8 cellular contexts compared by ENCODE assay signal in the genomic region with DNA sequence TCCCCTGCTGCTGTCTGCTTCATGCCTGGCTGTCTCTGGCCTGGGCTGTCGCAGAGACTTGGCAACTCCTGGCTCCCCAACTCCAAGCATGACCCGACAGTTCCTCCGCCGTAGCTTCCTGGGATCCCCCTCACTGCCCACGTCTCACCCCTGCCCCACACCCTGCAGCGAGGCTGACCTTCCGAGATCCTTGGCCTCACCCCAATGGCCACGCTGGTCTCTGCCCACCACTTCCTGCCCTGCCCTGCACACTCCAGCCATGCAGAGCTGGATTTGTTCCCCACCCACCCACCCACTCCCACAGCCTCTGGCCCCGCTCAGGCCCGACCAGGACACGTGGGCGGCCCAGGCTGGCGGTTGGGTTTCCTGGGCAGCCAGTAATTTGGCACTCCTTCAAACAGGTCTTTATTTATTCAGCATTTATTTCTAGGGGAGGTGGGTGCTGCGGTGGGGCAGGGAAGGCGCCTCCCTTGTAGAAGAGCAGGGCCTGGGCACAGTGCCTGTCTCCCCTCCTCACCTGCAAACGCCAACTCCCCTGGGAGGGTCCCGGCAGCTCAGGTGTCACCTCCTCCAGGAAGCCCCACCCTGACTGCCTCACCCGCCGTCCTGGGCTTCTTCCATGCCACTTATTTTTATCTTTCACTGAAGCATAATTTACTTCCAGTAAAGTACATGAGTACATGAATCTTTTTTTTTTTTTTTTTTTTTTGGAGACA. TPM values are rescaled to one million over a fixed set of nuclear protein-coding genes. Genes with fewer than 3 reads are reported as not detected.
DNase-seq lines count a peak whose midpoint lies in the region; ATAC-seq and TF ChIP-seq lines count a peak whose summit lies in the region.

No MANE protein-coding gene starts in this region.

- CTCF ChIA-PET in mammary epithelial cell (lab: Charles Lee; ENCODE audit: low non-redundant PET), result interaction anchor here (0.7 kb wide), 1 partner anchor 62 kb away, joined by 4 read pairs; no protein-coding TSS in a partner anchor

- no peak for TF ChIP-seq CTCF in mammary epithelial cell (conservative IDR thresholded peaks at IDR 0.05 in 1 of 2, IDR thresholded peaks at IDR 0.05 in 1 of 2; ENCODE audit: extremely low read depth in 1 of 2, insufficient read depth in 1 of 2, low read depth in 1 of 2, low read length in 2 of 2)

- no TSS peak for BruUV-seq in mammary epithelial cell (replicated peaks; lab: Mats Ljungman, UMichigan)

- H3K9ac ChIP-seq in BLaER1 (no peak overlapping the region; the same call in 1 of the 2 replicates), mammary epithelial cell (ENCODE audit: insufficient read depth, low read length) (no peak overlapping the region), mucosa of stomach (ENCODE audit: low read length) (peak overlapping the region; percentile 76)

- no peak for ATAC-seq in GM21786 (IDR thresholded peaks at IDR 0.05; ENCODE audit: unreplicated experiment)

- intact Hi-C loops in mammary epithelial cell (cut with micrococcal nuclease), result loop anchor here (5.0 kb wide), 1 partner anchor 48 kb away; no protein-coding TSS in a partner anchor

- H4K20me1 ChIP-seq in BLaER1 (peaks cover 98% of the 10 kb centered on the region), mammary epithelial cell (ENCODE audit: insufficient read depth, low read length) (no peaks in the 10 kb centered on the region)

- peaks cover 23% of the 10 kb centered on the region for H3K79me2 ChIP-seq in mammary epithelial cell (ENCODE audit: insufficient read depth, low read length)

- H2AFZ ChIP-seq in mammary epithelial cell (ENCODE audit: low read depth, low read length), result peak overlapping the region; percentile 18

- WGBS in mammary epithelial cell (ENCODE audit: low coverage, missing lambda C conversion rate), result 6% methylated on average over 10 of the region's 19 CpGs

- H3K27me3 ChIP-seq in BLaER1 (no peaks in the 10 kb centered on the region), mammary epithelial cell (ENCODE audit: insufficient read depth, low read length) (no peaks in the 10 kb centered on the region), mucosa of stomach (ENCODE audit: control insufficient read depth, insufficient read depth, low read length) (no peaks in the 10 kb centered on the region)

- H3K36me3 ChIP-seq in BLaER1, result 0 out of 2 replicates have a peak, but pooled peaks cover 6% of the 10 kb centered on the region
- no peaks in the 10 kb centered on the region for H3K36me3 ChIP-seq in mammary epithelial cell (ENCODE audit: insufficient read depth, low read length)
- no peaks in the 10 kb centered on the region for H3K36me3 ChIP-seq in mucosa of stomach (ENCODE audit: control insufficient read depth, insufficient read depth, low read length)

- DNase-seq in NCI-H1436 treated with DMSO at 0.1 percent for 48 hours (lab: John Stamatoyannopoulos, UW) (peak; percentile 75), mammary epithelial cell (no peak), SKM-1 treated with dmso at 0.1 percent for 144 hours (lab: John Stamatoyannopoulos, UW; ENCODE audit: unreplicated experiment) (no peak), NOMO-1 (lab: John Stamatoyannopoulos, UW; ENCODE audit: unreplicated experiment in 2 of 2) (no peak)
- DNase-seq in stimulated activated CD8-positive, alpha-beta memory T cell treated with anti-CD3 and anti-CD28 coated beads, Interleukin-4, amount 100 ng/mL, for 48 hours, result no peak

- H3K4me1 ChIP-seq in BLaER1 (peaks cover 86% of the 10 kb centered on the region), mammary epithelial cell (ENCODE audit: insufficient read depth, low read length) (peaks cover 85% of the 10 kb centered on the region), mucosa of stomach (ENCODE audit: control insufficient read depth, insufficient read depth, low read length) (peaks cover 69% of the 10 kb centered on the region)

- in situ Hi-C loops in mammary epithelial cell (cut with MboI; ENCODE audit: low sequenced_read_pairs in 2 of 2), result no loop called here

- H3K9me3 ChIP-seq in BLaER1, result no peaks in the 10 kb centered on the region
- H3K9me3 ChIP-seq in mammary epithelial cell (replicated peaks; ENCODE audit: insufficient read depth, low read length), result no peaks in the 10 kb centered on the region
- no peaks in the 10 kb centered on the region for H3K9me3 ChIP-seq in mucosa of stomach (ENCODE audit: control insufficient read depth, low read length)

- dilution Hi-C loops in mammary epithelial cell (cut with HindIII; ENCODE audit: low sequenced_read_pairs), result no loop called here

- H3K4me3 ChIP-seq in BLaER1 (no peak overlapping the region), mammary epithelial cell (replicated peaks in 1 of 3; ENCODE audit: insufficient read depth in 1 of 3, low read depth in 2 of 3, low read length in 3 of 3) (no peak overlapping the region), mucosa of stomach (ENCODE audit: low read length) (no peak overlapping the region)

- peak overlapping the region; percentile 93 for H3K4me2 ChIP-seq in BLaER1
- peak overlapping the region; percentile 29 for H3K4me2 ChIP-seq in mammary epithelial cell (ENCODE audit: insufficient read depth, low read depth, low read length)

- H3K27ac ChIP-seq in BLaER1 (no peak overlapping the region), mammary epithelial cell (ENCODE audit: insufficient read depth, low read depth, low read length) (no peak overlapping the region)

RNA-seq across cellular contexts. Expression of a gene that starts 25.5 kb away (rescaled TPM):
- total RNA-seq in mammary epithelial cell, result 10 to 100 TPM; 21.0 to 35.1 TPM
- 10.4 TPM for polyA plus RNA-seq in mammary epithelial cell
- polyA minus RNA-seq in mammary epithelial cell, result 23.3 TPM
